In genomic region chr11:10926801-10927200, GRCh38 we compare ENCODE assay signal across 18 cellular contexts.
DNase-seq lines count a peak whose midpoint lies in the region; ATAC-seq and TF ChIP-seq lines count a peak whose summit lies in the region.
"Had no signal": no experiment of that assay in that cellular context is flagged by ENCODE, and none has a peak within 500 bp of the region (broad histone marks: within the 10 kb centered on the region; RNA-seq: fewer than 3 reads in every experiment).

No MANE protein-coding gene starts in this region.

- intact Hi-C loops in mammary epithelial cell (cut with micrococcal nuclease) = no loop called here
- intact Hi-C loops in MCF 10A (cut with micrococcal nuclease) = no loop called here

- H3K4me2 ChIP-seq in mammary epithelial cell (ENCODE audit: insufficient read depth, low read depth, low read length) = no peak overlapping the region

- no peak overlapping the region for H3K9ac ChIP-seq in mammary epithelial cell (ENCODE audit: insufficient read depth, low read length)

- H3K9me3 Mint-ChIP-seq in MCF 10A (ENCODE audit: unreplicated experiment) = no peaks in the 10 kb centered on the region
- no peaks in the 10 kb centered on the region for H3K9me3 Mint-ChIP-seq in mesothelial cell of epicardium
- H3K9me3 Mint-ChIP-seq: activated CD4-positive, alpha-beta T cell treated with anti-CD3 and anti-CD28 coated beads, Interleukin-2, amount 10 ng/mL, durations not matched to agents 24 days and 14 days; activated naive CD8-positive, alpha-beta T cell treated with anti-CD3 and anti-CD28 coated beads, Interleukin-2, amount 50 U/mL, for 24 hours; activated T-cell treated with anti-CD3 and anti-CD28 coated beads, Interleukin-2, amount 50 U/mL, for 24 hours; stimulated activated naive CD8-positive, alpha-beta T cell treated with anti-CD3 and anti-CD28 coated beads, Interleukin-15, amount 100 ng/mL, for 72 hours had no signal

- BruUV-seq in mammary epithelial cell (replicated peaks; lab: Mats Ljungman, UMichigan) = no TSS peak
- no TSS peak for BruUV-seq in MCF 10A (replicated peaks; lab: Mats Ljungman, UMichigan)

- in situ Hi-C loops in mammary epithelial cell (cut with MboI; ENCODE audit: low sequenced_read_pairs in 2 of 2) = no loop called here

- no peak overlapping the region for H3K27ac ChIP-seq in mammary epithelial cell (ENCODE audit: insufficient read depth, low read depth, low read length)

- no peak overlapping the region for H2AFZ ChIP-seq in mammary epithelial cell (ENCODE audit: low read depth, low read length)

- POLR2A ChIA-PET in MCF 10A (lab: Yijun Ruan, JAX) = interaction anchor here (1.2 to 6.0 kb wide), 3 partner anchors 27 to 916 kb away, joined by 4 to 35 read pairs (median 17); partner anchors contain the start of gene ZBED5

- no peaks in the 10 kb centered on the region for H3K9me3 ChIP-seq in mammary epithelial cell (replicated peaks; ENCODE audit: insufficient read depth, low read length)
- H3K9me3 ChIP-seq: heart left ventricle, spleen had no signal

- CTCF ChIA-PET in mammary epithelial cell (lab: Charles Lee; ENCODE audit: low non-redundant PET) (no interaction called here), MCF 10A (lab: Yijun Ruan, JAX) (interaction anchor here (0.9 to 1.6 kb wide), 3 partner anchors 48 to 101 kb away, joined by 4 to 10 read pairs (median 7); no protein-coding TSS in a partner anchor)

- no peaks in the 10 kb centered on the region for H3K79me2 ChIP-seq in mammary epithelial cell (ENCODE audit: insufficient read depth, low read length)

- dilution Hi-C loops in mammary epithelial cell (cut with HindIII; ENCODE audit: low sequenced_read_pairs) = no loop called here

- H3K4me3 Mint-ChIP-seq in MCF 10A (ENCODE audit: unreplicated experiment) = no peak overlapping the region
- no peak overlapping the region for H3K4me3 Mint-ChIP-seq in mesothelial cell of epicardium
- H3K4me3 Mint-ChIP-seq: activated CD4-positive, alpha-beta T cell treated with anti-CD3 and anti-CD28 coated beads, Interleukin-2, amount 10 ng/mL, durations not matched to agents 24 days and 14 days; activated naive CD8-positive, alpha-beta T cell treated with anti-CD3 and anti-CD28 coated beads, Interleukin-2, amount 50 U/mL, for 24 hours; activated T-cell treated with anti-CD3 and anti-CD28 coated beads, Interleukin-2, amount 50 U/mL, for 24 hours; CD4-positive, CD25-positive, alpha-beta regulatory T cell; stimulated activated naive CD8-positive, alpha-beta T cell treated with anti-CD3 and anti-CD28 coated beads, Interleukin-15, amount 100 ng/mL, for 72 hours had no signal

- no peaks in the 10 kb centered on the region for H3K36me3 ChIP-seq in mammary epithelial cell (ENCODE audit: insufficient read depth, low read length)
- H3K36me3 ChIP-seq: heart left ventricle, spleen had no signal

- TF ChIP-seq CTCF in mammary epithelial cell (conservative IDR thresholded peaks at IDR 0.05 in 1 of 2, IDR thresholded peaks at IDR 0.05 in 1 of 2; ENCODE audit: extremely low read depth in 1 of 2, insufficient read depth in 1 of 2, low read depth in 1 of 2, low read length in 2 of 2) (no peak), MCF 10A (IDR thresholded peaks at IDR 0.05; ENCODE audit: unreplicated experiment) (no peak), mesothelial cell of epicardium (IDR thresholded peaks at IDR 0.05; ENCODE audit: unreplicated experiment) (no peak)

- H3K27me3 ChIP-seq in mammary epithelial cell (ENCODE audit: insufficient read depth, low read length) = no peaks in the 10 kb centered on the region

- H3K4me1 Mint-ChIP-seq in MCF 10A (ENCODE audit: insufficient read depth, unreplicated experiment) = peaks cover 7% of the 10 kb centered on the region
- H3K4me1 Mint-ChIP-seq in mesothelial cell of epicardium = peaks cover 58% of the 10 kb centered on the region

- H4K20me1 ChIP-seq in mammary epithelial cell (ENCODE audit: insufficient read depth, low read length) = no peaks in the 10 kb centered on the region

- H3K4me1 ChIP-seq in mammary epithelial cell (ENCODE audit: insufficient read depth, low read length) = peaks cover 24% of the 10 kb centered on the region

- H3K27me3 Mint-ChIP-seq in MCF 10A (ENCODE audit: insufficient read depth, unreplicated experiment) (no peaks in the 10 kb centered on the region), mesothelial cell of epicardium (ENCODE audit: low read depth) (no peaks in the 10 kb centered on the region)

- peak; percentile 46 for DNase-seq in mammary epithelial cell
- no peak for DNase-seq in MCF 10A (ENCODE audit: unreplicated experiment)
- peak; percentile 24 for DNase-seq in astrocyte of the hippocampus (ENCODE audit: low read depth, low spot score)
- DNase-seq in mesothelial cell of epicardium (ENCODE audit: low spot score in 2 of 2, unreplicated experiment in 2 of 2) = no peak
- DNase-seq: activated CD4-positive, alpha-beta T cell treated with anti-CD3 and anti-CD28 coated beads, Interleukin-2, amount 10 ng/mL, durations not matched to agents 24 days and 14 days; activated naive CD8-positive, alpha-beta T cell treated with anti-CD3 and anti-CD28 coated beads, Interleukin-2, amount 50 U/mL, for 24 hours; activated T-cell treated with anti-CD3 and anti-CD28 coated beads, Interleukin-2, amount 50 U/mL, for 24 hours; CD4-positive, CD25-positive, alpha-beta regulatory T cell; erythroblast; heart left ventricle; kidney; NCI-H2081 treated with DMSO at 0.1 percent for 48 hours; spleen; stimulated activated naive CD8-positive, alpha-beta T cell treated with anti-CD3 and anti-CD28 coated beads, Interleukin-15, amount 100 ng/mL, for 72 hours had no signal

- H3K27ac Mint-ChIP-seq in MCF 10A (ENCODE audit: low read depth, unreplicated experiment) = no peak overlapping the region
- peak overlapping the region; percentile 80 for H3K27ac Mint-ChIP-seq in mesothelial cell of epicardium
- H3K27ac Mint-ChIP-seq: activated CD4-positive, alpha-beta T cell treated with anti-CD3 and anti-CD28 coated beads, Interleukin-2, amount 10 ng/mL, durations not matched to agents 24 days and 14 days; activated naive CD8-positive, alpha-beta T cell treated with anti-CD3 and anti-CD28 coated beads, Interleukin-2, amount 50 U/mL, for 24 hours; activated T-cell treated with anti-CD3 and anti-CD28 coated beads, Interleukin-2, amount 50 U/mL, for 24 hours; stimulated activated naive CD8-positive, alpha-beta T cell treated with anti-CD3 and anti-CD28 coated beads, Interleukin-15, amount 100 ng/mL, for 72 hours had no signal

- H3K36me3 Mint-ChIP-seq in MCF 10A (ENCODE audit: insufficient read depth, unreplicated experiment) = no peaks in the 10 kb centered on the region
- no peaks in the 10 kb centered on the region for H3K36me3 Mint-ChIP-seq in mesothelial cell of epicardium
- H3K36me3 Mint-ChIP-seq: CD4-positive, CD25-positive, alpha-beta regulatory T cell had no signal

- no peak overlapping the region for H3K4me3 ChIP-seq in mammary epithelial cell (replicated peaks in 1 of 3; ENCODE audit: insufficient read depth in 1 of 3, low read depth in 2 of 3, low read length in 3 of 3)
- H3K4me3 ChIP-seq: heart left ventricle, spleen had no signal

- ATAC-seq in GM18873 (IDR thresholded peaks at IDR 0.05; ENCODE audit: low FRiP score, unreplicated experiment) (no peak), HG03045 (IDR thresholded peaks at IDR 0.05; ENCODE audit: unreplicated experiment) (no peak), GM21526 (IDR thresholded peaks at IDR 0.05; ENCODE audit: low FRiP score, unreplicated experiment) (no peak), HG03175 (IDR thresholded peaks at IDR 0.05; ENCODE audit: unreplicated experiment) (no peak)
- ATAC-seq: activated naive CD8-positive, alpha-beta T cell treated with anti-CD3 and anti-CD28 coated beads, Interleukin-2, amount 50 U/mL, for 24 hours; heart left ventricle; stimulated activated naive CD8-positive, alpha-beta T cell treated with anti-CD3 and anti-CD28 coated beads, Interleukin-15, amount 100 ng/mL, for 72 hours had no signal

Comparison
In these comparisons a context has a peak if more than half of its experiments do, and no peak if none do; other contexts are left out.
1. DNase-seq: peak in mammary epithelial cell (single experiment) and astrocyte of the hippocampus (single experiment); none in MCF 10A (single experiment) and mesothelial cell of epicardium (0 of 2).